In genomic region chr6:157037165-157037564, GRCh38 we compare ENCODE assay signal across 19 cellular contexts.
DNase-seq lines count a peak whose midpoint lies in the region; ATAC-seq and TF ChIP-seq lines count a peak whose summit lies in the region.
"Had no signal": no experiment of that assay in that cellular context is flagged by ENCODE, and none has a peak within 500 bp of the region (broad histone marks: within the 10 kb centered on the region; RNA-seq: fewer than 3 reads in every experiment).

No MANE protein-coding gene starts in this region.

- no peaks in the 10 kb centered on the region for H3K27me3 ChIP-seq in GM23248 (replicated peaks; ENCODE audit: insufficient read depth)
- no peaks in the 10 kb centered on the region for H3K27me3 ChIP-seq in naive thymus-derived CD4-positive, alpha-beta T cell (ENCODE audit: control insufficient read depth in 2 of 2, insufficient read depth in 2 of 2, low read length in 2 of 2)
- H3K27me3 ChIP-seq: cardiac muscle cell, uterus had no signal

- H2AFZ ChIP-seq in GM23248: no peak overlapping the region

- H3K79me2 ChIP-seq in GM23248 (ENCODE audit: insufficient read depth): peaks cover 72% of the 10 kb centered on the region

- WGBS in GM23248 (ENCODE audit: low coverage in 1 of 2, low lambda C conversion rate in 2 of 2, missing lambda C conversion rate in 2 of 2), 2 experiments: 61 to 64% methylated on average over 8 of the region's 8 CpGs

- POLR2A ChIA-PET in naive thymus-derived CD4-positive, alpha-beta T cell (lab: Charles Lee): interaction anchor here (1.0 to 1.3 kb wide), 2 partner anchors 15 to 16 kb away, joined by 3 to 4 read pairs; no protein-coding TSS in a partner anchor

- no peaks in the 10 kb centered on the region for H3K27me3 Mint-ChIP-seq in naive thymus-derived CD4-positive, alpha-beta T cell
- H3K27me3 Mint-ChIP-seq: activated CD4-positive, alpha-beta T cell treated with anti-CD3 and anti-CD28 coated beads, Interleukin-2, amount 10 ng/mL, durations not matched to agents 7 days and 5 days; activated naive CD8-positive, alpha-beta T cell; stimulated activated naive B cell treated with anti-CD40 and anti-IgM and Interleukin-4, amounts not matched to agents 10 μg/mL and 1 μg/mL and 100 μg/mL, for 72 hours had no signal

- H3K9me2 ChIP-seq in GM23248 (ENCODE audit: insufficient read depth): no peaks in the 10 kb centered on the region

- no peaks in the 10 kb centered on the region for H4K20me1 ChIP-seq in GM23248 (ENCODE audit: insufficient read depth)

- in situ Hi-C loops in GM23248 (cut with MboI): loop anchor here (10.0 kb wide), 1 partner anchor 252 kb away; no protein-coding TSS in a partner anchor

- H3F3A ChIP-seq in GM23248 (ENCODE audit: insufficient read depth): 0 out of 2 replicates have a peak, but pooled peaks cover 6% of the 10 kb centered on the region

- no peak overlapping the region; the same call in 1 of the 2 replicates for H3K27ac ChIP-seq in GM23248
- no peak overlapping the region for H3K27ac ChIP-seq in naive thymus-derived CD4-positive, alpha-beta T cell (ENCODE audit: low read depth, low read length)
- H3K27ac ChIP-seq: cardiac muscle cell had no signal

- intact Hi-C loops in naive thymus-derived CD4-positive, alpha-beta T cell (cut with micrococcal nuclease): no loop called here

- H3K4me3 Mint-ChIP-seq in naive thymus-derived CD4-positive, alpha-beta T cell: no peak overlapping the region
- H3K4me3 Mint-ChIP-seq: activated CD4-positive, alpha-beta T cell treated with anti-CD3 and anti-CD28 coated beads, Interleukin-2, amount 10 ng/mL, durations not matched to agents 7 days and 5 days; activated naive CD8-positive, alpha-beta T cell; CD8-positive, alpha-beta T cell; stimulated activated naive B cell treated with anti-CD40 and anti-IgM and Interleukin-4, amounts not matched to agents 10 μg/mL and 1 μg/mL and 100 μg/mL, for 72 hours; T-helper 2 cell treated with Interferon-gamma antibody and Interleukin-4, amounts not matched to agents 5 μg/mL and 100 μg/mL, for 36 hours had no signal

- no peaks in the 10 kb centered on the region for H3K9me3 ChIP-seq in GM23248 (ENCODE audit: low read depth)
- no peaks in the 10 kb centered on the region for H3K9me3 ChIP-seq in naive thymus-derived CD4-positive, alpha-beta T cell (ENCODE audit: control insufficient read depth in 2 of 3, low read length in 3 of 3)
- H3K9me3 ChIP-seq: uterus had no signal

- no peaks in the 10 kb centered on the region for H3K9me3 Mint-ChIP-seq in naive thymus-derived CD4-positive, alpha-beta T cell
- H3K9me3 Mint-ChIP-seq: activated CD4-positive, alpha-beta T cell treated with anti-CD3 and anti-CD28 coated beads, Interleukin-2, amount 10 ng/mL, durations not matched to agents 7 days and 5 days; CD8-positive, alpha-beta T cell; stimulated activated naive B cell treated with anti-CD40 and anti-IgM and Interleukin-4, amounts not matched to agents 10 μg/mL and 1 μg/mL and 100 μg/mL, for 72 hours; T-helper 2 cell treated with Interferon-gamma antibody and Interleukin-4, amounts not matched to agents 5 μg/mL and 100 μg/mL, for 36 hours had no signal

- peak; percentile 18 for DNase-seq in GM23248
- DNase-seq in amniotic epithelial cell (ENCODE audit: low read depth): peak; percentile 74
- DNase-seq in foreskin melanocyte: peak; percentile 85
- DNase-seq in renal cortical epithelial cell (ENCODE audit: low read depth): peak; percentile 74
- no peak for DNase-seq in cerebellar nuclear complex (lab: John Stamatoyannopoulos, UW)
- no peak for DNase-seq in naive thymus-derived CD4-positive, alpha-beta T cell
- DNase-seq in NCI-H1417 (lab: John Stamatoyannopoulos, UW): no peak
- DNase-seq: activated CD4-positive, alpha-beta T cell treated with anti-CD3 and anti-CD28 coated beads, Interleukin-2, amount 10 ng/mL, durations not matched to agents 7 days and 5 days; CD8-positive, alpha-beta T cell; effector memory CD4-positive, alpha-beta T cell; EL; NCI-H345; SHP77 treated with DMSO at 0.1 percent for 48 hours; stimulated activated naive B cell treated with anti-CD40 and anti-IgM and Interleukin-4, amounts not matched to agents 10 μg/mL and 1 μg/mL and 100 μg/mL, for 72 hours; uterus had no signal

- H3K4me1 ChIP-seq in GM23248 (ENCODE audit: insufficient read depth): peaks cover 41% of the 10 kb centered on the region
- H3K4me1 ChIP-seq in naive thymus-derived CD4-positive, alpha-beta T cell (ENCODE audit: control insufficient read depth in 2 of 2, insufficient read depth in 2 of 2, low read length in 2 of 2): peaks cover 6 to 20% of the 10 kb centered on the region in 2 donors

- no peak for TF ChIP-seq POLR2A in GM18505 (IDR thresholded peaks at IDR 0.05; ENCODE audit: borderline replicate concordance, extremely low read depth, insufficient read depth, insufficient read length)

- H3K27ac Mint-ChIP-seq in naive thymus-derived CD4-positive, alpha-beta T cell: no peak overlapping the region
- H3K27ac Mint-ChIP-seq: activated CD4-positive, alpha-beta T cell treated with anti-CD3 and anti-CD28 coated beads, Interleukin-2, amount 10 ng/mL, durations not matched to agents 7 days and 5 days; activated naive CD8-positive, alpha-beta T cell; CD8-positive, alpha-beta T cell; stimulated activated naive B cell treated with anti-CD40 and anti-IgM and Interleukin-4, amounts not matched to agents 10 μg/mL and 1 μg/mL and 100 μg/mL, for 72 hours; T-helper 2 cell treated with Interferon-gamma antibody and Interleukin-4, amounts not matched to agents 5 μg/mL and 100 μg/mL, for 36 hours had no signal

- H3K4me1 Mint-ChIP-seq in naive thymus-derived CD4-positive, alpha-beta T cell: peaks cover 14 to 33% (median 20%) of the 10 kb centered on the region in 7 donors

- H3K4me2 ChIP-seq in GM23248 (ENCODE audit: unreplicated experiment): no peak overlapping the region

- CTCF ChIA-PET in naive thymus-derived CD4-positive, alpha-beta T cell (lab: Charles Lee): interaction anchor here (0.6 to 0.9 kb wide), 2 partner anchors 9 to 147 kb away, joined by 3 read pairs; no protein-coding TSS in a partner anchor

- no peak overlapping the region for H3K4me3 ChIP-seq in GM23248
- H3K4me3 ChIP-seq in naive thymus-derived CD4-positive, alpha-beta T cell (ENCODE audit: low read length): no peak overlapping the region
- H3K4me3 ChIP-seq: cardiac muscle cell, uterus had no signal

- no peak for ATAC-seq in GM18505 (IDR thresholded peaks at IDR 0.05; ENCODE audit: unreplicated experiment)
- no peak for ATAC-seq in naive thymus-derived CD4-positive, alpha-beta T cell
- ATAC-seq: CD8-positive, alpha-beta T cell; stimulated activated naive B cell treated with anti-CD40 and anti-IgM and Interleukin-4, amounts not matched to agents 10 μg/mL and 1 μg/mL and 100 μg/mL, for 72 hours had no signal

- peaks cover 0 to 9% (median 4%) of the 10 kb centered on the region in 5 donors for H3K36me3 Mint-ChIP-seq in naive thymus-derived CD4-positive, alpha-beta T cell

- H3K9ac ChIP-seq in GM23248: no peak overlapping the region

- no peaks in the 10 kb centered on the region for H3K36me3 ChIP-seq in GM23248 (ENCODE audit: low read depth)
- H3K36me3 ChIP-seq in naive thymus-derived CD4-positive, alpha-beta T cell (ENCODE audit: control insufficient read depth in 2 of 3, insufficient read depth in 3 of 3, low read length in 3 of 3): peaks cover 0 to 4% (median 3%) of the 10 kb centered on the region in 3 experiments
- H3K36me3 ChIP-seq: cardiac muscle cell, uterus had no signal

Comparison
In these comparisons a context has a peak if more than half of its experiments do, and no peak if none do; other contexts are left out.
1. DNase-seq: peak in GM23248 (single experiment), amniotic epithelial cell (single experiment), foreskin melanocyte (single experiment) and renal cortical epithelial cell (single experiment); none in cerebellar nuclear complex (0 of 2), naive thymus-derived CD4-positive, alpha-beta T cell (0 of 9) and NCI-H1417 (0 of 3).